In genomic region chr12:12821975-12822374, GRCh38 we compare ENCODE assay signal across 14 cellular contexts.
A peak's percentile ranks its signal among the peaks of the same experiment; 100 is the strongest.
DNase-seq lines count a peak whose midpoint lies in the region; ATAC-seq, FAIRE-seq and TF ChIP-seq lines count a peak whose summit lies in the region.
"Had no signal": no experiment of that assay in that cellular context is flagged by ENCODE, and none has a peak within 500 bp of the region (broad histone marks: within the 10 kb centered on the region; RNA-seq: fewer than 3 reads in every experiment).

No MANE protein-coding gene starts in this region.

- peaks cover 12% of the 10 kb centered on the region for H3K36me3 ChIP-seq in GM06990 (ENCODE audit: control insufficient read depth, insufficient read depth, low read length)

- TF ChIP-seq CTCF in GM06990 (IDR thresholded peaks at IDR 0.05; ENCODE audit: insufficient read depth, low read length, poor library complexity, severe bottlenecking) = no peak

- no peaks in the 10 kb centered on the region for H3K27me3 ChIP-seq in GM06990 (replicated peaks; ENCODE audit: control insufficient read depth, insufficient read depth, low read length)
- H3K27me3 ChIP-seq: vagina had no signal

- peak; percentile 79 for FAIRE-seq in GM19239 (lab: Jason Lieb, UNC)
- FAIRE-seq: bronchial epithelial cell had no signal

- ATAC-seq in HG02678 (IDR thresholded peaks at IDR 0.05; ENCODE audit: unreplicated experiment) (peak; percentile 66), HG03565 (IDR thresholded peaks at IDR 0.05; ENCODE audit: unreplicated experiment) (peak; percentile 56)

- DNase-seq in GM06990 (ENCODE audit: extremely low read depth, insufficient read length) (peak; percentile 43), GM19239 (ENCODE audit: insufficient read length, low spot score) (no peak), DMS53 (lab: John Stamatoyannopoulos, UW) (no peak), AG20443 (ENCODE audit: low spot score) (no peak), KBM-7 (no peak)
- no peak for DNase-seq in activated CD8-positive, alpha-beta memory T cell treated with anti-CD3 and anti-CD28 coated beads, Interleukin-2, amount 50 U/mL, for 48 hours
- DNase-seq: activated CD4-positive, alpha-beta T cell treated with anti-CD3 and anti-CD28 coated beads for 48 hours; hypothalamus; NCI-H2171; stimulated activated CD4-positive, alpha-beta T cell treated with anti-CD3 and anti-CD28 coated beads, Interleukin-15, amount 100 ng/mL, for 24 hours had no signal

- H3K4me3 ChIP-seq in GM06990 (replicated peaks; ENCODE audit: low read depth, low read length) = no peak overlapping the region
- H3K4me3 ChIP-seq: vagina had no signal

- in situ Hi-C loops in KBM-7 (cut with MboI; ENCODE audit: low pct_unique_long_range_greater_than_20kb, low sequenced_read_pairs) = no loop called here
